8 cellular contexts compared by ENCODE assay signal in genomic region chr17:46417907-46418306, GRCh38. TPM values are rescaled to one million over a fixed set of nuclear protein-coding genes. Genes with fewer than 3 reads are reported as not detected.
DNase-seq lines count a peak whose midpoint lies in the region; FAIRE-seq and TF ChIP-seq lines count a peak whose summit lies in the region.
"Not testable (repeated sequence)": the region's sequence is repeated elsewhere in the genome, so short reads cannot be mapped to it uniquely, and the experiment has no call there.

No MANE protein-coding gene starts in this region.

- H4K8ac ChIP-seq in mesenchymal stem cell (ENCODE audit: low read length): not testable (repeated sequence)

- H3K4me2 ChIP-seq in mesenchymal stem cell (ENCODE audit: low read length, poor library complexity, severe bottlenecking): not testable (repeated sequence)

- H3K27me3 ChIP-seq in mesenchymal stem cell (ENCODE audit: control insufficient read depth in 1 of 2, insufficient read depth in 1 of 2, low read length in 2 of 2): not testable (repeated sequence)

- not testable (repeated sequence) for H2BK15ac ChIP-seq in mesenchymal stem cell (ENCODE audit: low read depth, poor library complexity, severe bottlenecking)

- H4K91ac ChIP-seq in mesenchymal stem cell (ENCODE audit: low read length): not testable (repeated sequence)

- TF ChIP-seq CTCF in fibroblast of pulmonary artery (IDR thresholded peaks at IDR 0.05; ENCODE audit: low read length, missing control alignments): not testable (repeated sequence)

- not testable (repeated sequence) for H3K4ac ChIP-seq in mesenchymal stem cell (ENCODE audit: low read depth in 1 of 2, low read length in 2 of 2)

- not testable (repeated sequence) for H2BK5ac ChIP-seq in mesenchymal stem cell (ENCODE audit: low read depth, low read length, poor library complexity, severe bottlenecking)

- H2AFZ ChIP-seq in mesenchymal stem cell (ENCODE audit: low read depth, low read length): not testable (repeated sequence)

- not testable (repeated sequence) for H3K23ac ChIP-seq in mesenchymal stem cell (ENCODE audit: low read length in 2 of 2)

- not testable (repeated sequence) for H3K27ac ChIP-seq in mesenchymal stem cell (ENCODE audit: low read length, poor library complexity, severe bottlenecking)

- peak; percentile 0 for DNase-seq in EH (ENCODE audit: low read depth)
- peak; percentile 26 for DNase-seq in HCEC 1CT
- peak; percentile 0 for DNase-seq in RCC 7860 (ENCODE audit: low spot score)
- DNase-seq in astrocyte of the hippocampus (ENCODE audit: low read depth, low spot score): peak; percentile 1
- peak; percentile 33 for DNase-seq in ecto neural progenitor cell (ENCODE audit: low spot score)
- DNase-seq in fibroblast of pulmonary artery (ENCODE audit: low read depth): peak; percentile 42
- peak; percentile 26 for DNase-seq in mesenchymal stem cell
- DNase-seq in urothelium cell line (ENCODE audit: low spot score): not testable (repeated sequence)

- not testable (repeated sequence) for H3K18ac ChIP-seq in mesenchymal stem cell (ENCODE audit: low read depth in 1 of 2, low read length in 2 of 2)

- not testable (repeated sequence) for FAIRE-seq in RCC 7860 (lab: Jason Lieb, UNC)
- FAIRE-seq in urothelium cell line (lab: Jason Lieb, UNC): peak; percentile 5

- not testable (repeated sequence) for H3K79me1 ChIP-seq in mesenchymal stem cell (replicated peaks; ENCODE audit: low read length, poor library complexity, severe bottlenecking)

- not testable (repeated sequence) for H3K9ac ChIP-seq in mesenchymal stem cell (ENCODE audit: low read length)

- not testable (repeated sequence) for H3K9me3 ChIP-seq in mesenchymal stem cell (ENCODE audit: control insufficient read depth, low read length)

- WGBS in mesenchymal stem cell: 71% methylated on average over 1 of the region's 7 CpGs

- H2BK12ac ChIP-seq in mesenchymal stem cell (ENCODE audit: low read length in 2 of 2): not testable (repeated sequence)

- H2BK120ac ChIP-seq in mesenchymal stem cell (ENCODE audit: low read depth, low read length): not testable (repeated sequence)

- not testable (repeated sequence) for H3K4me1 ChIP-seq in mesenchymal stem cell (ENCODE audit: control insufficient read depth, insufficient read depth, low read depth, low read length)

- not testable (repeated sequence) for H3K14ac ChIP-seq in mesenchymal stem cell (ENCODE audit: low read length in 2 of 2)

- not testable (repeated sequence) for H3K4me3 ChIP-seq in fibroblast of pulmonary artery (replicated peaks; ENCODE audit: low read depth, low read length); mesenchymal stem cell (ENCODE audit: insufficient read depth in 1 of 2, low read depth in 1 of 2, low read length in 2 of 2)

- H2AK5ac ChIP-seq in mesenchymal stem cell (ENCODE audit: low read length, severe bottlenecking): not testable (repeated sequence)

- H3K36me3 ChIP-seq in mesenchymal stem cell (ENCODE audit: control insufficient read depth in 1 of 2, insufficient read depth in 2 of 2, low read depth in 1 of 2, low read length in 2 of 2): not testable (repeated sequence)

RNA-seq across cellular contexts. Expression of gene ARL17B, which starts 56.3 kb away (rescaled TPM):
- polyA plus RNA-seq in mesenchymal stem cell (2013, experiment 1 of 2): 5.3 TPM
- 4.2 TPM for polyA plus RNA-seq in mesenchymal stem cell (2013, experiment 2 of 2)
